Comparison of ENCODE assay signal across 19 cellular contexts in the genomic region with DNA sequence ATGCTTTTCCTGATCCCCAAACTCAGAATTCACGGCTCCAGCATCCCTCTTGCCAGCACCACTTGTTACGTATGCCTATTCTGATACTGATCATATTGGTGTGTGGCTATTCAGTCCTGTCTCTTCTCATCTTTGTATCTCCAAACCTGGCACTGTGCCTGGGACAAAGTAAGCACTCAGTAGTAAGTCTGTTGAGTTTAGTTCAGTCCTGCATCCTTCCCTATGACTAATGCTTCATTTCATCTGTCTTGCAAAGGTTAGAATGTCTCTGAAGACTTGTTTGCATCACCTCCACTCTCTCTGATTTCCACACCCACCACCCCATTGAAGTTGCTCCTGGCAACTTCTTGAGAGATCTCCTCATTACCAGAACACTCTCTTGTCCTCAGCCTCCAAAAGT.
DNase-seq lines count a peak whose midpoint lies in the region; ATAC-seq and TF ChIP-seq lines count a peak whose summit lies in the region.
"Had no signal": no experiment of that assay in that cellular context is flagged by ENCODE, and none has a peak within 500 bp of the region (broad histone marks: within the 10 kb centered on the region; RNA-seq: fewer than 3 reads in every experiment).

No MANE protein-coding gene starts in this region.

- no peak for TF ChIP-seq CTCF in RWPE2 (IDR thresholded peaks at IDR 0.05; ENCODE audit: poor library complexity, severe bottlenecking)
- TF ChIP-seq CTCF in choroid plexus epithelial cell (conservative IDR thresholded peaks at IDR 0.05; ENCODE audit: low read depth, low read length), result no peak
- TF ChIP-seq CTCF in right lobe of liver (IDR thresholded peaks at IDR 0.05), result no peak

- WGBS in right lobe of liver (ENCODE audit: insufficient coverage, low coverage, low lambda C conversion rate, missing lambda C conversion rate), result 95% methylated on average over 2 of the region's 2 CpGs

- TF ChIP-seq POLR2A in right lobe of liver (IDR thresholded peaks at IDR 0.05), result no peak

- H3K27ac Mint-ChIP-seq in activated T-helper 17 cell treated with anti-CD3 and anti-CD28 coated beads, Interleukin-2, amount 50 U/mL, for 72 hours, result no peak overlapping the region
- H3K27ac Mint-ChIP-seq: activated CD8-positive, alpha-beta T cell treated with anti-CD3 and anti-CD28 coated beads for 36 hours had no signal

- ATAC-seq in RWPE2 (ENCODE audit: low read depth), result peak; percentile 51
- no peak for ATAC-seq in right lobe of liver
- ATAC-seq in activated T-helper 17 cell treated with anti-CD3 and anti-CD28 coated beads, Interleukin-2, amount 50 U/mL, for 72 hours (replicated peaks), result no peak
- ATAC-seq: activated CD8-positive, alpha-beta T cell treated with anti-CD3 and anti-CD28 coated beads for 36 hours; lower lobe of right lung had no signal

- H3K27ac ChIP-seq in RWPE2 (ENCODE audit: poor library complexity, severe bottlenecking) (no peak overlapping the region), right lobe of liver (no peak overlapping the region)
- H3K27ac ChIP-seq: lower lobe of right lung, ovary, WERI-Rb-1 had no signal

- H3K4me1 ChIP-seq in RWPE2 (ENCODE audit: insufficient read depth, poor library complexity, severe bottlenecking), result peaks cover 19% of the 10 kb centered on the region
- peaks cover 0 to 11% (median 0%) of the 10 kb centered on the region in 4 donors for H3K4me1 ChIP-seq in right lobe of liver

- H3K4me3 ChIP-seq in RWPE2 (ENCODE audit: severe bottlenecking) (no peak overlapping the region), choroid plexus epithelial cell (ENCODE audit: low read depth, low read length) (no peak overlapping the region), right lobe of liver (no peak overlapping the region)
- H3K4me3 ChIP-seq: lower lobe of right lung, ovary had no signal

- H3K27me3 ChIP-seq in RWPE2 (ENCODE audit: insufficient read depth, poor library complexity, severe bottlenecking), result no peaks in the 10 kb centered on the region
- H3K27me3 ChIP-seq in right lobe of liver, result no peaks in the 10 kb centered on the region
- H3K27me3 ChIP-seq: ovary had no signal

- intact Hi-C loops in right lobe of liver (cut with DNase I), result no loop called here

- no peaks in the 10 kb centered on the region for H3K9me3 Mint-ChIP-seq in activated T-helper 17 cell treated with anti-CD3 and anti-CD28 coated beads, Interleukin-2, amount 50 U/mL, for 72 hours
- H3K9me3 Mint-ChIP-seq: activated CD8-positive, alpha-beta T cell treated with anti-CD3 and anti-CD28 coated beads for 36 hours; IgD-negative memory B cell had no signal

- H3K4me1 Mint-ChIP-seq in activated T-helper 17 cell treated with anti-CD3 and anti-CD28 coated beads, Interleukin-2, amount 50 U/mL, for 72 hours, result no peaks in the 10 kb centered on the region

- H3K4me3 Mint-ChIP-seq in activated T-helper 17 cell treated with anti-CD3 and anti-CD28 coated beads, Interleukin-2, amount 50 U/mL, for 72 hours, result no peak overlapping the region
- H3K4me3 Mint-ChIP-seq: activated CD8-positive, alpha-beta T cell treated with anti-CD3 and anti-CD28 coated beads for 36 hours had no signal

- no peaks in the 10 kb centered on the region for H3K27me3 Mint-ChIP-seq in activated T-helper 17 cell treated with anti-CD3 and anti-CD28 coated beads, Interleukin-2, amount 50 U/mL, for 72 hours
- H3K27me3 Mint-ChIP-seq: activated CD8-positive, alpha-beta T cell treated with anti-CD3 and anti-CD28 coated beads for 36 hours; IgD-negative memory B cell had no signal

- no peaks in the 10 kb centered on the region for H3K36me3 Mint-ChIP-seq in activated T-helper 17 cell treated with anti-CD3 and anti-CD28 coated beads, Interleukin-2, amount 50 U/mL, for 72 hours (ENCODE audit: low read depth)

- DNase-seq in ELF-1 (ENCODE audit: low read depth, low spot score) (peak; percentile 1), RWPE2 (ENCODE audit: low spot score) (no peak), choroid plexus epithelial cell (ENCODE audit: low read depth) (peak; percentile 91), iris pigment epithelial cell (ENCODE audit: low read depth) (peak; percentile 91), right lobe of liver (no peak), mucosa of gallbladder (ENCODE audit: low spot score) (no peak), Ammon's horn (ENCODE audit: low spot score) (no peak)
- DNase-seq: activated CD8-positive, alpha-beta T cell treated with anti-CD3 and anti-CD28 coated beads for 36 hours; cerebellar nuclear complex; lower lobe of right lung; NCI-H2107; NCI-H82; ovary; small intestine; stimulated activated CD4-positive, alpha-beta T cell treated with anti-CD3 and anti-CD28 coated beads, Interleukin-4, amount 100 ng/mL, for 24 hours; substantia nigra; WERI-Rb-1 had no signal

- no peaks in the 10 kb centered on the region for H3K36me3 ChIP-seq in RWPE2 (ENCODE audit: low read depth)
- H3K36me3 ChIP-seq in right lobe of liver, result no peaks in the 10 kb centered on the region
- H3K36me3 ChIP-seq: lower lobe of right lung, ovary, WERI-Rb-1 had no signal

- H3K9me3 ChIP-seq in RWPE2 (ENCODE audit: severe bottlenecking) (no peaks in the 10 kb centered on the region), right lobe of liver (no peaks in the 10 kb centered on the region)
- H3K9me3 ChIP-seq: lower lobe of right lung, ovary had no signal

Comparison
In these comparisons a context has a peak if more than half of its experiments do, and no peak if none do; other contexts are left out.
1. DNase-seq: peak in ELF-1 (single experiment), choroid plexus epithelial cell (single experiment) and iris pigment epithelial cell (single experiment); none in RWPE2 (single experiment), right lobe of liver (0 of 3), mucosa of gallbladder (single experiment) and Ammon's horn (single experiment).